ENCODE assay signal across 10 cellular contexts in genomic region chr3:172104471-172105072, GRCh38.
A peak's percentile ranks its signal among the peaks of the same experiment; 100 is the strongest.
DNase-seq lines count a peak whose midpoint lies in the region; ATAC-seq and TF ChIP-seq lines count a peak whose summit lies in the region.
"Had no signal": no experiment of that assay in that cellular context is flagged by ENCODE, and none has a peak within 500 bp of the region (broad histone marks: within the 10 kb centered on the region; RNA-seq: fewer than 3 reads in every experiment).

No MANE protein-coding gene starts in this region.

- no peaks in the 10 kb centered on the region for H3K9me3 Mint-ChIP-seq in CD4-positive, CD25-positive, alpha-beta regulatory T cell
- H3K9me3 Mint-ChIP-seq in activated CD8-positive, alpha-beta memory T cell treated with anti-CD3 and anti-CD28 coated beads, Interleukin-2, amount 10 ng/mL, durations not matched to agents 7 days and 5 days (ENCODE audit: low read depth), result no peaks in the 10 kb centered on the region

- dilution Hi-C loops in mammary epithelial cell (cut with HindIII; ENCODE audit: low sequenced_read_pairs), result no loop called here

- H2BK15ac ChIP-seq in mesenchymal stem cell (ENCODE audit: low read depth, poor library complexity, severe bottlenecking), result no peak overlapping the region

- no peak for TF ChIP-seq POLR2A in spleen (IDR thresholded peaks at IDR 0.05)

- H3K27me3 ChIP-seq in CD4-positive, CD25-positive, alpha-beta regulatory T cell (ENCODE audit: control insufficient read depth, insufficient read depth, low read length), result no peaks in the 10 kb centered on the region
- H3K27me3 ChIP-seq in MM.1S (replicated peaks; ENCODE audit: insufficient read depth, low read length), result no peaks in the 10 kb centered on the region
- no peaks in the 10 kb centered on the region for H3K27me3 ChIP-seq in mammary epithelial cell (ENCODE audit: insufficient read depth, low read length)
- no peaks in the 10 kb centered on the region for H3K27me3 ChIP-seq in mesenchymal stem cell (ENCODE audit: control insufficient read depth in 1 of 2, insufficient read depth in 1 of 2, low read length in 2 of 2)
- peaks cover 0 to 9% (median 0%) of the 10 kb centered on the region in 7 donors for H3K27me3 ChIP-seq in spleen (replicated peaks in 1 of 7)
- H3K27me3 ChIP-seq: esophagus muscularis mucosa had no signal

- no peaks in the 10 kb centered on the region for H3K36me3 ChIP-seq in CD4-positive, CD25-positive, alpha-beta regulatory T cell (ENCODE audit: control insufficient read depth, insufficient read depth, low read length)
- no peaks in the 10 kb centered on the region for H3K36me3 ChIP-seq in MM.1S (replicated peaks; ENCODE audit: insufficient read depth, low read length)
- no peaks in the 10 kb centered on the region for H3K36me3 ChIP-seq in mammary epithelial cell (ENCODE audit: insufficient read depth, low read length)
- H3K36me3 ChIP-seq in mesenchymal stem cell (ENCODE audit: control insufficient read depth in 1 of 2, insufficient read depth in 2 of 2, low read depth in 1 of 2, low read length in 2 of 2), result peaks cover 0 to 3% of the 10 kb centered on the region in 2 experiments
- H3K36me3 ChIP-seq in spleen, result no peaks in the 10 kb centered on the region
- H3K36me3 ChIP-seq: esophagus muscularis mucosa had no signal

- peak overlapping the region; percentile 64 for H3K4me2 ChIP-seq in MM.1S (ENCODE audit: low read depth, low read length)
- peak overlapping the region; percentile 80 for H3K4me2 ChIP-seq in mammary epithelial cell (ENCODE audit: insufficient read depth, low read depth, low read length)
- no peak overlapping the region for H3K4me2 ChIP-seq in mesenchymal stem cell (ENCODE audit: low read length, poor library complexity, severe bottlenecking)

- H4K8ac ChIP-seq in mesenchymal stem cell (ENCODE audit: low read length), result no peak overlapping the region

- peak overlapping the region; percentile 68 for H3K27ac ChIP-seq in CD4-positive, CD25-positive, alpha-beta regulatory T cell (ENCODE audit: insufficient read depth, low read length, poor library complexity, severe bottlenecking)
- H3K27ac ChIP-seq in MM.1S (ENCODE audit: low read length), result peak overlapping the region; percentile 92
- H3K27ac ChIP-seq in mammary epithelial cell (ENCODE audit: insufficient read depth, low read depth, low read length), result peak overlapping the region; percentile 95
- peak overlapping the region; percentile 31 for H3K27ac ChIP-seq in mesenchymal stem cell (ENCODE audit: low read length, poor library complexity, severe bottlenecking)
- H3K27ac ChIP-seq in spleen, result peak overlapping the region in 3 of 8 donors; percentile 75 to 84 (median 83)
- H3K27ac ChIP-seq: esophagus muscularis mucosa had no signal

- H2BK120ac ChIP-seq in mesenchymal stem cell (ENCODE audit: low read depth, low read length), result no peak overlapping the region

- peak overlapping the region; percentile 4 for H3K4me3 ChIP-seq in CD4-positive, CD25-positive, alpha-beta regulatory T cell (ENCODE audit: low read depth, low read length)
- H3K4me3 ChIP-seq in MM.1S (ENCODE audit: low read length) (no peak overlapping the region), mammary epithelial cell (replicated peaks in 1 of 3; ENCODE audit: insufficient read depth in 1 of 3, low read depth in 2 of 3, low read length in 3 of 3) (no peak overlapping the region), mesenchymal stem cell (ENCODE audit: insufficient read depth in 1 of 2, low read depth in 1 of 2, low read length in 2 of 2) (no peak overlapping the region), spleen (no peak overlapping the region)
- H3K4me3 ChIP-seq: esophagus muscularis mucosa had no signal

- H3K4ac ChIP-seq in mesenchymal stem cell (ENCODE audit: low read depth in 1 of 2, low read length in 2 of 2), result no peak overlapping the region

- in situ Hi-C loops in mammary epithelial cell (cut with MboI; ENCODE audit: low sequenced_read_pairs in 2 of 2), result no loop called here

- TF ChIP-seq CTCF in MM.1S (IDR thresholded peaks at IDR 0.05; ENCODE audit: low read length) (no peak), mammary epithelial cell (conservative IDR thresholded peaks at IDR 0.05 in 1 of 2, IDR thresholded peaks at IDR 0.05 in 1 of 2; ENCODE audit: extremely low read depth in 1 of 2, insufficient read depth in 1 of 2, low read depth in 1 of 2, low read length in 2 of 2) (no peak), spleen (IDR thresholded peaks at IDR 0.05 in 8 of 11, conservative IDR thresholded peaks at IDR 0.05 in 3 of 11) (no peak)

- H3K9me2 ChIP-seq in MM.1S (replicated peaks; ENCODE audit: insufficient read depth, low read length), result no peaks in the 10 kb centered on the region

- H3K79me2 ChIP-seq in MM.1S (ENCODE audit: low read length) (peaks cover 76% of the 10 kb centered on the region), mammary epithelial cell (ENCODE audit: insufficient read depth, low read length) (peaks cover 97% of the 10 kb centered on the region)

- H3K9me3 ChIP-seq in CD4-positive, CD25-positive, alpha-beta regulatory T cell (ENCODE audit: control insufficient read depth in 2 of 2, low read length in 2 of 2), result no peaks in the 10 kb centered on the region
- no peaks in the 10 kb centered on the region for H3K9me3 ChIP-seq in MM.1S (replicated peaks; ENCODE audit: insufficient read depth, low read length)
- H3K9me3 ChIP-seq in mammary epithelial cell (replicated peaks; ENCODE audit: insufficient read depth, low read length), result no peaks in the 10 kb centered on the region
- no peaks in the 10 kb centered on the region for H3K9me3 ChIP-seq in mesenchymal stem cell (ENCODE audit: control insufficient read depth, low read length)
- H3K9me3 ChIP-seq in spleen, result no peaks in the 10 kb centered on the region
- H3K9me3 ChIP-seq: esophagus muscularis mucosa had no signal

- no peak for ATAC-seq in CD4-positive, CD25-positive, alpha-beta regulatory T cell (ENCODE audit: low read depth in 2 of 2)
- ATAC-seq in activated CD8-positive, alpha-beta memory T cell treated with anti-CD3 and anti-CD28 coated beads, Interleukin-2, amount 10 ng/mL, durations not matched to agents 7 days and 5 days, result no peak

- no TSS peak for BruUV-seq in mammary epithelial cell (replicated peaks; lab: Mats Ljungman, UMichigan)

- H3F3A ChIP-seq in MM.1S (ENCODE audit: insufficient read depth, low read length), result peaks cover 84% of the 10 kb centered on the region

- H2AFZ ChIP-seq in MM.1S (ENCODE audit: low read length) (no peak overlapping the region), mammary epithelial cell (ENCODE audit: low read depth, low read length) (no peak overlapping the region), mesenchymal stem cell (ENCODE audit: low read depth, low read length) (no peak overlapping the region)

- H2AK5ac ChIP-seq in mesenchymal stem cell (ENCODE audit: low read length, severe bottlenecking), result peak overlapping the region; percentile 83

- H2BK5ac ChIP-seq in mesenchymal stem cell (ENCODE audit: low read depth, low read length, poor library complexity, severe bottlenecking), result no peak overlapping the region

- no peak overlapping the region for H3K14ac ChIP-seq in mesenchymal stem cell (ENCODE audit: low read length in 2 of 2)

- intact Hi-C loops in mammary epithelial cell (cut with micrococcal nuclease) (no loop called here), spleen (cut with DNase I; ENCODE audit: low total_unique reads) (no loop called here)

- no peak for DNase-seq in CD4-positive, CD25-positive, alpha-beta regulatory T cell
- DNase-seq in MM.1S (no peak), mammary epithelial cell (peak; percentile 54), mesenchymal stem cell (no peak), spleen (no peak), 8988T (no peak)
- no peak for DNase-seq in activated effector memory CD4-positive, alpha-beta T cell treated with Interleukin-2 at 50 U/mL for 16 hours
- DNase-seq in activated CD8-positive, alpha-beta memory T cell treated with anti-CD3 and anti-CD28 coated beads, Interleukin-2, amount 10 ng/mL, durations not matched to agents 7 days and 5 days, result no peak
- DNase-seq: activated CD4-positive, alpha-beta T cell treated with anti-CD3 and anti-CD28 coated beads for 4 hours had no signal

- H3K9ac ChIP-seq in MM.1S (ENCODE audit: low read length) (peak overlapping the region; percentile 10; the same call in 1 of the 2 replicates), mammary epithelial cell (ENCODE audit: insufficient read depth, low read length) (peak overlapping the region; percentile 69), mesenchymal stem cell (ENCODE audit: low read length) (peak overlapping the region; percentile 20)

- H3K36me3 Mint-ChIP-seq in CD4-positive, CD25-positive, alpha-beta regulatory T cell, result no peaks in the 10 kb centered on the region
- peaks cover 20% of the 10 kb centered on the region for H3K36me3 Mint-ChIP-seq in activated CD8-positive, alpha-beta memory T cell treated with anti-CD3 and anti-CD28 coated beads, Interleukin-2, amount 10 ng/mL, durations not matched to agents 7 days and 5 days

- H3K4me1 Mint-ChIP-seq in CD4-positive, CD25-positive, alpha-beta regulatory T cell, result peaks cover 28 to 94% (median 61%) of the 10 kb centered on the region in 4 donors
- peaks cover 74% of the 10 kb centered on the region for H3K4me1 Mint-ChIP-seq in activated CD8-positive, alpha-beta memory T cell treated with anti-CD3 and anti-CD28 coated beads, Interleukin-2, amount 10 ng/mL, durations not matched to agents 7 days and 5 days

- no peak overlapping the region for H2BK12ac ChIP-seq in mesenchymal stem cell (ENCODE audit: low read length in 2 of 2)

- CTCF ChIA-PET in mammary epithelial cell (lab: Charles Lee; ENCODE audit: low non-redundant PET), result no interaction called here
- CTCF ChIA-PET in activated CD8-positive, alpha-beta memory T cell treated with anti-CD3 and anti-CD28 coated beads, Interleukin-2, amount 10 ng/mL, durations not matched to agents 7 days and 5 days (lab: Charles Lee), result interaction anchor here (1.2 to 2.7 kb wide), 4 partner anchors 10 to 34 kb away, joined by 3 to 11 read pairs (median 5); no protein-coding TSS in a partner anchor

- no peak overlapping the region for H4K91ac ChIP-seq in mesenchymal stem cell (ENCODE audit: low read length)

- 71% methylated on average over 2 of the region's 2 CpGs for WGBS in mammary epithelial cell (ENCODE audit: low coverage, missing lambda C conversion rate)
- WGBS in mesenchymal stem cell, result 54% methylated on average over 2 of the region's 2 CpGs
- WGBS in spleen, 5 donors, result 87 to 92% (median 89%) methylated on average over 2 of the region's 2 CpGs

- H3K79me1 ChIP-seq in mesenchymal stem cell (replicated peaks; ENCODE audit: low read length, poor library complexity, severe bottlenecking), result no peaks in the 10 kb centered on the region

- H4K20me1 ChIP-seq in MM.1S (ENCODE audit: insufficient read depth, low read length) (no peaks in the 10 kb centered on the region), mammary epithelial cell (ENCODE audit: insufficient read depth, low read length) (no peaks in the 10 kb centered on the region)

- peak overlapping the region; percentile 80 to 93 (median 84) for H3K27ac Mint-ChIP-seq in CD4-positive, CD25-positive, alpha-beta regulatory T cell
- no peak overlapping the region for H3K27ac Mint-ChIP-seq in activated CD8-positive, alpha-beta memory T cell treated with anti-CD3 and anti-CD28 coated beads, Interleukin-2, amount 10 ng/mL, durations not matched to agents 7 days and 5 days

- peaks cover 85% of the 10 kb centered on the region for H3K4me1 ChIP-seq in CD4-positive, CD25-positive, alpha-beta regulatory T cell (ENCODE audit: control insufficient read depth, insufficient read depth, low read length, poor library complexity, severe bottlenecking)
- H3K4me1 ChIP-seq in MM.1S (ENCODE audit: low read length) (peaks cover 78% of the 10 kb centered on the region), mammary epithelial cell (ENCODE audit: insufficient read depth, low read length) (peaks cover 59% of the 10 kb centered on the region), mesenchymal stem cell (ENCODE audit: control insufficient read depth, insufficient read depth, low read depth, low read length) (peaks cover 8% of the 10 kb centered on the region), spleen (peaks cover 32 to 96% (median 68%) of the 10 kb centered on the region in 6 donors)

- H3K23ac ChIP-seq in mesenchymal stem cell (ENCODE audit: low read length in 2 of 2), result no peak overlapping the region

- no peaks in the 10 kb centered on the region for H3K27me3 Mint-ChIP-seq in CD4-positive, CD25-positive, alpha-beta regulatory T cell
- H3K27me3 Mint-ChIP-seq in activated CD8-positive, alpha-beta memory T cell treated with anti-CD3 and anti-CD28 coated beads, Interleukin-2, amount 10 ng/mL, durations not matched to agents 7 days and 5 days, result peaks cover 7% of the 10 kb centered on the region

- H3K18ac ChIP-seq in mesenchymal stem cell (ENCODE audit: low read depth in 1 of 2, low read length in 2 of 2), result no peak overlapping the region

- H3K4me3 Mint-ChIP-seq in CD4-positive, CD25-positive, alpha-beta regulatory T cell, result peak overlapping the region in 3 of 4 donors; percentile 3 to 20 (median 8)
- H3K4me3 Mint-ChIP-seq in activated CD8-positive, alpha-beta memory T cell treated with anti-CD3 and anti-CD28 coated beads, Interleukin-2, amount 10 ng/mL, durations not matched to agents 7 days and 5 days, result no peak overlapping the region

Comparison
In these comparisons a context has a peak if more than half of its experiments do, and no peak if none do; other contexts are left out.
1. H3K9ac ChIP-seq: peak in every context shown above with its lines; median percentile 69 in mammary epithelial cell; 20 in mesenchymal stem cell; 10 in MM.1S.